25 cellular contexts compared by ENCODE assay signal in genomic region chr12:89267404-89267803, GRCh38.
"Had no signal": no experiment of that assay in that cellular context is flagged by ENCODE, and none has a peak within 500 bp of the region (broad histone marks: within the 10 kb centered on the region; RNA-seq: fewer than 3 reads in every experiment).

No MANE protein-coding gene starts in this region.

- H3K36me3 Mint-ChIP-seq: neural progenitor cell had no signal

- ATAC-seq: activated naive CD4-positive, alpha-beta T cell treated with anti-CD3 and anti-CD28 coated beads, Interleukin-2, amount 50 U/mL, for 72 hours; activated T-helper 17 cell treated with anti-CD3 and anti-CD28 coated beads, Interleukin-2, amount 50 U/mL, for 72 hours; left lobe of liver; pancreas; right cardiac atrium; stimulated activated naive CD8-positive, alpha-beta T cell treated with anti-CD3 and anti-CD28 coated beads, Interleukin-15, Interleukin-2, amounts not matched to agents 100 U/mL and 50 U/mL, for 24 hours; upper lobe of right lung had no signal

- H3K36me3 ChIP-seq: adrenal gland, neural progenitor cell, pancreas, thyroid gland, upper lobe of right lung, WERI-Rb-1 had no signal

- H2AFZ ChIP-seq: neural progenitor cell had no signal

- H3K4me1 ChIP-seq: adrenal gland, neural progenitor cell, thyroid gland, upper lobe of right lung had no signal

- H3K4me3 ChIP-seq: adrenal gland, coronary artery, lung, neural progenitor cell, pancreas, thyroid gland, upper lobe of right lung had no signal

- H3K27ac ChIP-seq: adrenal gland, coronary artery, epithelial cell of prostate, neural progenitor cell, pancreas, thyroid gland, upper lobe of right lung, WERI-Rb-1 had no signal

- H3K4me2 ChIP-seq: neural progenitor cell had no signal

- H3K4me3 Mint-ChIP-seq: activated T-cell treated with anti-CD3 and anti-CD28 coated beads, Interleukin-2, amount 50 U/mL, for 24 hours; activated T-helper 17 cell treated with anti-CD3 and anti-CD28 coated beads, Interleukin-2, amount 50 U/mL, for 72 hours; endodermal cell; naive thymus-derived CD4-positive, alpha-beta T cell; neural progenitor cell had no signal

- H3K9me3 ChIP-seq: adrenal gland, pancreas, thyroid gland, upper lobe of right lung had no signal

- H3K9ac ChIP-seq: neural progenitor cell had no signal

- H3K27ac Mint-ChIP-seq: activated naive CD4-positive, alpha-beta T cell treated with anti-CD3 and anti-CD28 coated beads, Interleukin-2, amount 50 U/mL, for 72 hours; activated T-cell treated with anti-CD3 and anti-CD28 coated beads, Interleukin-2, amount 50 U/mL, for 24 hours; activated T-helper 17 cell treated with anti-CD3 and anti-CD28 coated beads, Interleukin-2, amount 50 U/mL, for 72 hours; endodermal cell; naive thymus-derived CD4-positive, alpha-beta T cell; neural progenitor cell had no signal

- H3K27me3 Mint-ChIP-seq: activated T-cell treated with anti-CD3 and anti-CD28 coated beads, Interleukin-2, amount 50 U/mL, for 24 hours; activated T-helper 17 cell treated with anti-CD3 and anti-CD28 coated beads, Interleukin-2, amount 50 U/mL, for 72 hours; naive thymus-derived CD4-positive, alpha-beta T cell had no signal

- H3K4me1 Mint-ChIP-seq: activated T-helper 17 cell treated with anti-CD3 and anti-CD28 coated beads, Interleukin-2, amount 50 U/mL, for 72 hours had no signal

- H3K27me3 ChIP-seq: adrenal gland, neural progenitor cell, pancreas, thyroid gland, upper lobe of right lung had no signal

- DNase-seq: activated CD4-positive, alpha-beta T cell treated with anti-CD3 and anti-CD28 coated beads for 1 hour; activated CD8-positive, alpha-beta memory T cell treated with anti-CD3 and anti-CD28 coated beads for 24 hours; activated CD8-positive, alpha-beta memory T cell treated with anti-CD3 and anti-CD28 coated beads, Interleukin-2, amount 50 U/mL, for 4 hours; activated T-cell treated with anti-CD3 and anti-CD28 coated beads, Interleukin-2, amount 50 U/mL, for 24 hours; adrenal gland; cerebellar nuclear complex; endodermal cell; naive thymus-derived CD4-positive, alpha-beta T cell; pancreas; right cardiac atrium; stimulated activated CD4-positive, alpha-beta T cell treated with anti-CD3 and anti-CD28 coated beads, Interleukin-12 subunit alpha, Interleukin-12 subunit beta, amount 100 ng/mL, for 4 hours; stimulated activated CD4-positive, alpha-beta T cell treated with anti-CD3 and anti-CD28 coated beads, Interleukin-4, amount 100 ng/mL, for 4 hours; stimulated activated naive CD8-positive, alpha-beta T cell treated with anti-CD3 and anti-CD28 coated beads, Interleukin-15, Interleukin-2, amounts not matched to agents 100 U/mL and 50 U/mL, for 24 hours; substantia nigra; T-helper 1 cell; thyroid gland; upper lobe of right lung; WERI-Rb-1 had no signal
